8 cellular contexts compared by ENCODE assay signal in genomic region chr19:7928334-7928706, GRCh38. TPM values are rescaled to one million over a fixed set of nuclear protein-coding genes. Genes with fewer than 3 reads are reported as not detected.
DNase-seq lines count a peak whose midpoint lies in the region; ATAC-seq and TF ChIP-seq lines count a peak whose summit lies in the region.
"Had no signal": no experiment of that assay in that cellular context is flagged by ENCODE, and none has a peak within 500 bp of the region (broad histone marks: within the 10 kb centered on the region; RNA-seq: fewer than 3 reads in every experiment).

No MANE protein-coding gene starts in this region.

- H3K27me3 ChIP-seq in AG04450 (ENCODE audit: control insufficient read depth, insufficient read depth, low read length) (no peaks in the 10 kb centered on the region), body of pancreas (no peaks in the 10 kb centered on the region)

- peak overlapping the region in 7 of 10 donors; percentile 2 to 63 (median 48) for H3K4me3 Mint-ChIP-seq in naive thymus-derived CD8-positive, alpha-beta T cell

- ATAC-seq in body of pancreas = no peak
- no peak for ATAC-seq in naive thymus-derived CD8-positive, alpha-beta T cell
- no peak for ATAC-seq in GM19463 (IDR thresholded peaks at IDR 0.05; ENCODE audit: unreplicated experiment)

- H3K27ac Mint-ChIP-seq in naive thymus-derived CD8-positive, alpha-beta T cell = peak overlapping the region in 4 of 10 donors; percentile 43 to 88 (median 78)

- POLR2A ChIA-PET in AG04450 (lab: Yijun Ruan, JAX) = interaction anchor here (1.0 to 1.8 kb wide), 4 partner anchors 11 to 829 kb away, joined by 4 to 22 read pairs (median 4); partner anchors contain the start of genes MAP2K7 and TIMM44
- POLR2A ChIA-PET in naive thymus-derived CD8-positive, alpha-beta T cell (lab: Charles Lee) = interaction anchor here (0.9 to 4.4 kb wide), 2 partner anchors 9 to 16 kb away, joined by 3 to 21 read pairs; partner anchors contain the start of gene TIMM44

- peak overlapping the region; percentile 10; the same call in 1 of the 2 replicates for H3K4me3 ChIP-seq in AG04450 (ENCODE audit: low read depth, low read length)
- no peak overlapping the region for H3K4me3 ChIP-seq in body of pancreas

- no peak for DNase-seq in AG04450 (ENCODE audit: low read depth, low spot score)
- peak in 1 of 4 donors; percentile 12 for DNase-seq in body of pancreas
- DNase-seq in naive thymus-derived CD8-positive, alpha-beta T cell = no peak
- DNase-seq in stimulated activated CD4-positive, alpha-beta T cell treated with anti-CD3 and anti-CD28 coated beads, Interleukin-15, amount 100 ng/mL, for 24 hours = no peak
- DNase-seq in cerebellar cortex (ENCODE audit: low spot score) = no peak
- DNase-seq: foreskin melanocyte had no signal

- H3K27ac ChIP-seq in AG04450 (ENCODE audit: low read depth, low read length) (peak overlapping the region; percentile 99), body of pancreas (peak overlapping the region in 3 of 4 donors; percentile 2 to 69 (median 55))

- CTCF ChIA-PET in AG04450 (lab: Charles Lee) = interaction anchor here (0.6 to 3.5 kb wide), 5 partner anchors 10 to 76 kb away, joined by 3 to 35 read pairs (median 7); partner anchors contain the start of gene TIMM44

- H3K4me1 Mint-ChIP-seq in naive thymus-derived CD8-positive, alpha-beta T cell = peaks cover 11 to 25% (median 15%) of the 10 kb centered on the region in 4 donors

- H3K9me3 Mint-ChIP-seq in naive thymus-derived CD8-positive, alpha-beta T cell = peaks cover 0 to 2% (median 0%) of the 10 kb centered on the region in 9 donors

- H3K36me3 ChIP-seq in body of pancreas (replicated peaks in 1 of 2; ENCODE audit: insufficient read depth in 1 of 2, low read depth in 2 of 2) = peaks cover under 1 to 13% of the 10 kb centered on the region in 2 donors

- peaks cover 31% of the 10 kb centered on the region for H3K4me1 ChIP-seq in body of pancreas

- TF ChIP-seq CTCF in AG04450 (IDR thresholded peaks at IDR 0.05; ENCODE audit: low read depth, low read length) (no peak), body of pancreas (IDR thresholded peaks at IDR 0.05) (no peak)

- intact Hi-C loops in body of pancreas (cut with DNase I) = no loop called here

- TF ChIP-seq POLR2A in body of pancreas (IDR thresholded peaks at IDR 0.05) = no peak

- peaks cover 0 to 15% (median 2%) of the 10 kb centered on the region in 3 donors for H3K36me3 Mint-ChIP-seq in naive thymus-derived CD8-positive, alpha-beta T cell

- H3K9me3 ChIP-seq in AG04450 (ENCODE audit: control insufficient read depth, insufficient read depth, low read length) (no peaks in the 10 kb centered on the region), body of pancreas (no peaks in the 10 kb centered on the region)

- peaks cover 0 to 1% (median 0%) of the 10 kb centered on the region in 5 donors for H3K27me3 Mint-ChIP-seq in naive thymus-derived CD8-positive, alpha-beta T cell

- 73 to 83% methylated on average over 8 to 9 of the region's 9 CpGs for WGBS in body of pancreas, 2 donors

RNA-seq across cellular contexts. Expression of gene CTXN1, which starts 2.4 kb away (rescaled TPM):
- polyA plus RNA-seq in AG04450 (2011; rRNA removed) = 0.95 and 2.2 TPM in 2 replicates
- polyA minus RNA-seq in AG04450 (2011; rRNA and poly(A)+ RNA removed) = 0.78 and 1.0 TPM in 2 replicates
- total RNA-seq in body of pancreas = 10 to 100 TPM in 1 of 2 donors, 1 to 10 TPM in 1; 5.7 to 10.2 TPM
- total RNA-seq in naive thymus-derived CD8-positive, alpha-beta T cell = not detected
- polyA plus RNA-seq in naive thymus-derived CD8-positive, alpha-beta T cell = not detected

RNA-seq across cellular contexts. Expression of gene SNAPC2, which starts 8.2 kb away (rescaled TPM):
- 12.1 and 17.7 TPM in 2 replicates for polyA plus RNA-seq in AG04450 (2011; rRNA removed)
- 8.7 and 11.0 TPM in 2 replicates for polyA minus RNA-seq in AG04450 (2011; rRNA and poly(A)+ RNA removed)
- total RNA-seq in body of pancreas = 1 to 10 TPM; 6.3 to 9.1 TPM
- 10 to 100 TPM; 14.3 to 14.8 TPM for total RNA-seq in naive thymus-derived CD8-positive, alpha-beta T cell
- 10 to 100 TPM; 11.4 to 19.9 (median 12.8) TPM for polyA plus RNA-seq in naive thymus-derived CD8-positive, alpha-beta T cell

RNA-seq across cellular contexts. Expression of gene TGFBR3L, which starts 13.7 kb away (rescaled TPM):
- polyA plus RNA-seq in AG04450 (2011; rRNA removed) = 0.88 TPM in 1 of 2 replicates, not detected in the other
- polyA minus RNA-seq in AG04450 (2011; rRNA and poly(A)+ RNA removed) = not detected in 2 replicates
- 1 to 10 TPM in 1 of 2 donors, not detected in 1; 9.9 TPM for total RNA-seq in body of pancreas
- under 1 TPM; 0.41 to 0.57 TPM for total RNA-seq in naive thymus-derived CD8-positive, alpha-beta T cell
- polyA plus RNA-seq in naive thymus-derived CD8-positive, alpha-beta T cell = under 1 TPM in 1 of 3 donors, not detected in 2; 0.60 TPM
- total RNA-seq: SK-MEL-5 had no signal

RNA-seq across cellular contexts. Expression of gene TIMM44, which starts 15.1 kb away (rescaled TPM):
- polyA plus RNA-seq in AG04450 (2011; rRNA removed) = 42.0 and 43.3 TPM in 2 replicates
- polyA minus RNA-seq in AG04450 (2011; rRNA and poly(A)+ RNA removed) = 26.6 and 27.2 TPM in 2 replicates
- 10 to 100 TPM; 20.5 to 73.8 TPM for total RNA-seq in body of pancreas
- 10 to 100 TPM; 83.1 to 86.9 TPM for total RNA-seq in naive thymus-derived CD8-positive, alpha-beta T cell
- 10 to 100 TPM in 2 of 3 donors, 1 to 10 TPM in 1; 9.9 to 19.7 (median 15.3) TPM for polyA plus RNA-seq in naive thymus-derived CD8-positive, alpha-beta T cell

RNA-seq across cellular contexts. Expression of gene MAP2K7, which starts 24.6 kb away (rescaled TPM):
- 5.6 and 6.2 TPM in 2 replicates for polyA plus RNA-seq in AG04450 (2011; rRNA removed)
- 9.0 and 9.8 TPM in 2 replicates for polyA minus RNA-seq in AG04450 (2011; rRNA and poly(A)+ RNA removed)
- total RNA-seq in body of pancreas = 10 to 100 TPM in 1 of 2 donors, 1 to 10 TPM in 1; 8.0 to 34.9 TPM
- 10 to 100 TPM; 85.7 to 86.9 TPM for total RNA-seq in naive thymus-derived CD8-positive, alpha-beta T cell
- 1 to 10 TPM; 1.8 to 5.1 (median 2.3) TPM for polyA plus RNA-seq in naive thymus-derived CD8-positive, alpha-beta T cell

Comparison
In these comparisons a context has a peak if more than half of its experiments do, and no peak if none do; other contexts are left out.
1. RNA of gene CTXN1, which starts 2.4 kb away (total RNA-seq): 5.7 to 10.2 TPM in body of pancreas; not detected in naive thymus-derived CD8-positive, alpha-beta T cell; every median in the first group is over 4 times any median in the second.